Comparison of ENCODE assay signal across 2 cellular contexts in the genomic region with DNA sequence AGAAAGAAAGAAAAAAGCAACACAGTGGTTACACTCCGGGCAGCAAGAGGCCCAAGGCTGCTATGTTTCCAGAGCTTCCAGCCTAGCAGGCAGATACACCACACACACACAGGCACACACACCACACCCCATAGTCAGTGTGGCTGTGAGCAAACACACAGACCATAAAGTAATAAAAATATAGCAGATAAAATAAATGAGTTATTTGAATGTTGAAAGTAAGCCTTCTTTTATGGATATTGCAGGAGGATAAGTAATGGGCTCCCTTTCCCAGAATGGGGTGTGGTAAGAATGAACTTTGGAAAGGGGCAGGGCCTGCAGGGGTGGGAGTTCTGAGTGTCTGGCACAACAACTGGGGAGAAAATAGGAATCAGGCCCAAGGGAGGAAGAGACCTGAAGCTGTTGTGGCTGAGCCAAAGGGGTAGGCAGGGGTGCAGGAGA.
TF ChIP-seq lines count a peak whose summit lies in the region.

No MANE protein-coding gene starts in this region.

TF ChIP-seq in HCT116, 20 proteins besides CTCF, POLR2A, EP300 and RAD21 (continued from another document):
- no peak for TF ChIP-seq CEBPB (IDR thresholded peaks at IDR 0.05; ENCODE audit: low read depth)
- no peak for TF ChIP-seq ELF1 (IDR thresholded peaks at IDR 0.05; ENCODE audit: borderline replicate concordance, low read depth)
- TF ChIP-seq, protein P1, sequence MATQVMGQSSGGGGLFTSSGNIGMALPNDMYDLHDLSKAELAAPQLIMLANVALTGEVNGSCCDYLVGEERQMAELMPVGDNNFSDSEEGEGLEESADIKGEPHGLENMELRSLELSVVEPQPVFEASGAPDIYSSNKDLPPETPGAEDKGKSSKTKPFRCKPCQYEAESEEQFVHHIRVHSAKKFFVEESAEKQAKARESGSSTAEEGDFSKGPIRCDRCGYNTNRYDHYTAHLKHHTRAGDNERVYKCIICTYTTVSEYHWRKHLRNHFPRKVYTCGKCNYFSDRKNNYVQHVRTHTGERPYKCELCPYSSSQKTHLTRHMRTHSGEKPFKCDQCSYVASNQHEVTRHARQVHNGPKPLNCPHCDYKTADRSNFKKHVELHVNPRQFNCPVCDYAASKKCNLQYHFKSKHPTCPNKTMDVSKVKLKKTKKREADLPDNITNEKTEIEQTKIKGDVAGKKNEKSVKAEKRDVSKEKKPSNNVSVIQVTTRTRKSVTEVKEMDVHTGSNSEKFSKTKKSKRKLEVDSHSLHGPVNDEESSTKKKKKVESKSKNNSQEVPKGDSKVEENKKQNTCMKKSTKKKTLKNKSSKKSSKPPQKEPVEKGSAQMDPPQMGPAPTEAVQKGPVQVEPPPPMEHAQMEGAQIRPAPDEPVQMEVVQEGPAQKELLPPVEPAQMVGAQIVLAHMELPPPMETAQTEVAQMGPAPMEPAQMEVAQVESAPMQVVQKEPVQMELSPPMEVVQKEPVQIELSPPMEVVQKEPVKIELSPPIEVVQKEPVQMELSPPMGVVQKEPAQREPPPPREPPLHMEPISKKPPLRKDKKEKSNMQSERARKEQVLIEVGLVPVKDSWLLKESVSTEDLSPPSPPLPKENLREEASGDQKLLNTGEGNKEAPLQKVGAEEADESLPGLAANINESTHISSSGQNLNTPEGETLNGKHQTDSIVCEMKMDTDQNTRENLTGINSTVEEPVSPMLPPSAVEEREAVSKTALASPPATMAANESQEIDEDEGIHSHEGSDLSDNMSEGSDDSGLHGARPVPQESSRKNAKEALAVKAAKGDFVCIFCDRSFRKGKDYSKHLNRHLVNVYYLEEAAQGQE (IDR thresholded peaks at IDR 0.05; ENCODE audit: low read depth), result no peak
- no peak for TF ChIP-seq EGR1 (IDR thresholded peaks at IDR 0.05; ENCODE audit: low read depth)
- TF ChIP-seq POLR2AphosphoS5 (IDR thresholded peaks at IDR 0.05; ENCODE audit: low read depth, low read length), result no peak

TF ChIP-seq in liver, 16 proteins besides CTCF, POLR2A, EP300 and RAD21:
- no peak for TF ChIP-seq TAF1 (conservative IDR thresholded peaks at IDR 0.05)
- peak; percentile 66 for TF ChIP-seq SP1 (IDR thresholded peaks at IDR 0.05)
- TF ChIP-seq HNF4G (IDR thresholded peaks at IDR 0.05), result peak; percentile 63
- TF ChIP-seq, protein P1 (IDR thresholded peaks at IDR 0.05), result peak; percentile 54
- peak in 1 of 2 donors; percentile 57 for TF ChIP-seq JUND (IDR thresholded peaks at IDR 0.05)
- peak; percentile 57 to 71 for TF ChIP-seq RXRA (IDR thresholded peaks at IDR 0.05)
- TF ChIP-seq GABPA (IDR thresholded peaks at IDR 0.05 in 1 of 2, conservative IDR thresholded peaks at IDR 0.05 in 1 of 2), result peak in 1 of 2 donors; percentile 27
- peak; percentile 70 for TF ChIP-seq YY1 (IDR thresholded peaks at IDR 0.05)
- peak; percentile 89 to 94 for TF ChIP-seq HNF4A (conservative IDR thresholded peaks at IDR 0.05)
- no peak for TF ChIP-seq FOXA2 (IDR thresholded peaks at IDR 0.05)
- TF ChIP-seq, protein P2, sequence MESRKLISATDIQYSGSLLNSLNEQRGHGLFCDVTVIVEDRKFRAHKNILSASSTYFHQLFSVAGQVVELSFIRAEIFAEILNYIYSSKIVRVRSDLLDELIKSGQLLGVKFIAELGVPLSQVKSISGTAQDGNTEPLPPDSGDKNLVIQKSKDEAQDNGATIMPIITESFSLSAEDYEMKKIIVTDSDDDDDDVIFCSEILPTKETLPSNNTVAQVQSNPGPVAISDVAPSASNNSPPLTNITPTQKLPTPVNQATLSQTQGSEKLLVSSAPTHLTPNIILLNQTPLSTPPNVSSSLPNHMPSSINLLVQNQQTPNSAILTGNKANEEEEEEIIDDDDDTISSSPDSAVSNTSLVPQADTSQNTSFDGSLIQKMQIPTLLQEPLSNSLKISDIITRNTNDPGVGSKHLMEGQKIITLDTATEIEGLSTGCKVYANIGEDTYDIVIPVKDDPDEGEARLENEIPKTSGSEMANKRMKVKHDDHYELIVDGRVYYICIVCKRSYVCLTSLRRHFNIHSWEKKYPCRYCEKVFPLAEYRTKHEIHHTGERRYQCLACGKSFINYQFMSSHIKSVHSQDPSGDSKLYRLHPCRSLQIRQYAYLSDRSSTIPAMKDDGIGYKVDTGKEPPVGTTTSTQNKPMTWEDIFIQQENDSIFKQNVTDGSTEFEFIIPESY (IDR thresholded peaks at IDR 0.05), result no peak
- TF ChIP-seq, protein P3, sequence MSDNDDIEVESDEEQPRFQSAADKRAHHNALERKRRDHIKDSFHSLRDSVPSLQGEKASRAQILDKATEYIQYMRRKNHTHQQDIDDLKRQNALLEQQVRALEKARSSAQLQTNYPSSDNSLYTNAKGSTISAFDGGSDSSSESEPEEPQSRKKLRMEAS (IDR thresholded peaks at IDR 0.05), result no peak
